1 cellular context compared by ENCODE assay signal in the genomic region with DNA sequence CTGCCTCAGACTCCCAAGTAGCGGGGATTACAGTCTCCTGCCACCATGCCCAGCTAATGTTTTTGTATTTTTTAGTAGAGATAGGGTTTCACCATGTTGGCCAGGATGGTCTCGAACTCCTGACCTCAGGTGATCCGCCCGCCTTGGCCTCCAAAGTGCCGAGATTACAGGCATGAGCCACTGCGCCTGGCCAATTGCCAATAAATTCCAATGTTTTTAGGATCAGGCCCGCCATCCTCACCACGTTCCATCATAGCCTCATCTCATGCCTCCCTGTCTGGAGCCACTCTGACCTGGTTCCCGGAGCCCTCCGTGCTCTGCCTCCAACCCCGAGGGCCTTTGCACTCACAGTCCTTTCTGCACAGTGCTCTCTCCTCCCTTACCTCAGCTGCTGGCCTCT.
TF ChIP-seq lines count a peak whose summit lies in the region.

No MANE protein-coding gene starts in this region.

TF ChIP-seq in H1, 55 proteins besides CTCF, POLR2A, EP300 and RAD21 (continued from another document):
- TF ChIP-seq CREB1 (IDR thresholded peaks at IDR 0.05) = no peak
- TF ChIP-seq CHD2 (IDR thresholded peaks at IDR 0.05; ENCODE audit: low read length) = no peak
- TF ChIP-seq KDM5A (IDR thresholded peaks at IDR 0.05; ENCODE audit: low read length) = no peak
- no peak for TF ChIP-seq POU5F1 (IDR thresholded peaks at IDR 0.05; ENCODE audit: low read depth, low read length)
- TF ChIP-seq NRF1 (IDR thresholded peaks at IDR 0.05; ENCODE audit: low read depth, low read length) = no peak
- no peak for TF ChIP-seq FOSL1 (IDR thresholded peaks at IDR 0.05; ENCODE audit: insufficient read depth, low read depth, low read length)
- TF ChIP-seq, protein P1, sequence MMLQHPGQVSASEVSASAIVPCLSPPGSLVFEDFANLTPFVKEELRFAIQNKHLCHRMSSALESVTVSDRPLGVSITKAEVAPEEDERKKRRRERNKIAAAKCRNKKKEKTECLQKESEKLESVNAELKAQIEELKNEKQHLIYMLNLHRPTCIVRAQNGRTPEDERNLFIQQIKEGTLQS (IDR thresholded peaks at IDR 0.05; ENCODE audit: insufficient read depth, low read depth, low read length) = no peak
- TF ChIP-seq NANOG (IDR thresholded peaks at IDR 0.05; ENCODE audit: insufficient read depth, low read depth, low read length, poor library complexity, severe bottlenecking) = no peak
- no peak for TF ChIP-seq SIX5 (IDR thresholded peaks at IDR 0.05; ENCODE audit: low read depth, low read length)
- TF ChIP-seq BACH1 (IDR thresholded peaks at IDR 0.05; ENCODE audit: low read length) = no peak
- TF ChIP-seq PHF8 (conservative IDR thresholded peaks at IDR 0.05; ENCODE audit: low read depth, low read length) = no peak
TF ChIP-seq in H1: peak in this region for 0.
